Comparison of ENCODE assay signal across 8 cellular contexts in genomic region chrX:130176354-130176776, GRCh38. TPM values are rescaled to one million over a fixed set of nuclear protein-coding genes. Genes with fewer than 3 reads are reported as not detected.
DNase-seq lines count a peak whose midpoint lies in the region; ATAC-seq and TF ChIP-seq lines count a peak whose summit lies in the region.

No MANE protein-coding gene starts in this region.

- H3K4me1 Mint-ChIP-seq in activated naive CD8-positive, alpha-beta T cell treated with anti-CD3 and anti-CD28 coated beads for 36 hours: peaks cover 45% of the 10 kb centered on the region

- no peaks in the 10 kb centered on the region for H3K27me3 Mint-ChIP-seq in activated naive CD8-positive, alpha-beta T cell treated with anti-CD3 and anti-CD28 coated beads for 36 hours

- TF ChIP-seq POLR2A in esophagus squamous epithelium (IDR thresholded peaks at IDR 0.05): no peak

- TF ChIP-seq CTCF in GM10266 (IDR thresholded peaks at IDR 0.05; ENCODE audit: control insufficient read depth, insufficient read depth, low read depth, missing control alignments) (no peak), esophagus squamous epithelium (IDR thresholded peaks at IDR 0.05) (no peak), RWPE1 (conservative IDR thresholded peaks at IDR 0.05; ENCODE audit: low read depth) (no peak)

- no peaks in the 10 kb centered on the region for H3K36me3 ChIP-seq in esophagus squamous epithelium

- H3K27ac ChIP-seq in esophagus squamous epithelium (no peak overlapping the region), RWPE1 (no peak overlapping the region)

- H3K9me3 Mint-ChIP-seq in activated naive CD8-positive, alpha-beta T cell treated with anti-CD3 and anti-CD28 coated beads for 36 hours: peaks cover 2% of the 10 kb centered on the region

- no peak overlapping the region for H3K4me3 ChIP-seq in esophagus squamous epithelium

- CTCF ChIA-PET in RWPE1 (lab: Yijun Ruan, JAX): no interaction called here

- intact Hi-C loops in esophagus squamous epithelium (cut with DNase I): no loop called here

- H3K36me3 Mint-ChIP-seq in activated naive CD8-positive, alpha-beta T cell treated with anti-CD3 and anti-CD28 coated beads for 36 hours: peaks cover 38% of the 10 kb centered on the region

- peak; percentile 82 for ATAC-seq in GM19452 (IDR thresholded peaks at IDR 0.05; ENCODE audit: unreplicated experiment)
- ATAC-seq in HG03175 (IDR thresholded peaks at IDR 0.05; ENCODE audit: unreplicated experiment): peak; percentile 74

- H3K9me3 ChIP-seq in esophagus squamous epithelium: no peaks in the 10 kb centered on the region

- H3K4me3 Mint-ChIP-seq in activated naive CD8-positive, alpha-beta T cell treated with anti-CD3 and anti-CD28 coated beads for 36 hours: peak overlapping the region; percentile 35

- H3K27ac Mint-ChIP-seq in activated naive CD8-positive, alpha-beta T cell treated with anti-CD3 and anti-CD28 coated beads for 36 hours: peak overlapping the region; percentile 54

- peaks cover 0 to 12% (median 0%) of the 10 kb centered on the region in 4 donors for H3K27me3 ChIP-seq in esophagus squamous epithelium

- POLR2A ChIA-PET in RWPE1 (lab: Yijun Ruan, JAX; ENCODE audit: low non-redundant PET): no interaction called here

- H3K4me1 ChIP-seq in esophagus squamous epithelium: peaks cover 0 to 29% (median 3%) of the 10 kb centered on the region in 3 donors

- DNase-seq in GM10266 (ENCODE audit: extremely low spot score): peak; percentile 29
- DNase-seq in activated naive CD8-positive, alpha-beta T cell treated with anti-CD3 and anti-CD28 coated beads for 36 hours: no peak
- DNase-seq in esophagus squamous epithelium (lab: John Stamatoyannopoulos, UW): no peak
- DNase-seq in middle frontal gyrus (ENCODE audit: extremely low spot score, low spot score): no peak
- DNase-seq in NCI-H526 treated with DMSO at 0.1 percent for 48 hours (lab: John Stamatoyannopoulos, UW): no peak
- DNase-seq in RWPE1 (ENCODE audit: low spot score): no peak

RNA-seq across cellular contexts. Expression of gene RAB33A, which starts 4.6 kb away (rescaled TPM):
- total RNA-seq in activated naive CD8-positive, alpha-beta T cell treated with anti-CD3 and anti-CD28 coated beads for 36 hours: 10 to 100 TPM; 22.6 to 26.1 TPM
- total RNA-seq in esophagus squamous epithelium: under 1 TPM in 1 of 4 donors, not detected in 3; 0.38 TPM

RNA-seq across cellular contexts. Expression of gene AIFM1, which starts 10.7 kb away (rescaled TPM):
- total RNA-seq in activated naive CD8-positive, alpha-beta T cell treated with anti-CD3 and anti-CD28 coated beads for 36 hours: 10 to 100 TPM; 60.1 to 62.7 TPM
- total RNA-seq in esophagus squamous epithelium: 10 to 100 TPM; 10.9 to 23.1 (median 17.0) TPM

Comparison
In these comparisons a context has a peak if more than half of its experiments do, and no peak if none do; other contexts are left out.
1. RNA of gene RAB33A, which starts 4.6 kb away (total RNA-seq): 22.6 to 26.1 TPM in activated naive CD8-positive, alpha-beta T cell treated with anti-CD3 and anti-CD28 coated beads for 36 hours; 0.38 TPM in esophagus squamous epithelium; every median in the first group is over 10 times any median in the second.